Comparison of ENCODE assay signal across 24 cellular contexts in genomic region chr6:134183844-134184243, GRCh38.
DNase-seq lines count a peak whose midpoint lies in the region; ATAC-seq, FAIRE-seq and TF ChIP-seq lines count a peak whose summit lies in the region.
"Had no signal": no experiment of that assay in that cellular context is flagged by ENCODE, and none has a peak within 500 bp of the region (broad histone marks: within the 10 kb centered on the region; RNA-seq: fewer than 3 reads in every experiment).

No MANE protein-coding gene starts in this region.

- H2BK120ac ChIP-seq in mesenchymal stem cell (ENCODE audit: low read depth, low read length): no peak overlapping the region

- no peak overlapping the region for H2BK12ac ChIP-seq in mesenchymal stem cell (ENCODE audit: low read length in 2 of 2)

- 31 to 44% methylated on average over 7 of the region's 7 CpGs for WGBS in body of pancreas, 2 donors
- 58 to 82% (median 70%) methylated on average over 7 of the region's 7 CpGs for WGBS in small intestine, 3 donors
- 89% methylated on average over 5 of the region's 7 CpGs for WGBS in mesenchymal stem cell

- no peak overlapping the region for H3K4ac ChIP-seq in mesenchymal stem cell (ENCODE audit: low read depth in 1 of 2, low read length in 2 of 2)

- H3K9me3 ChIP-seq in body of pancreas: no peaks in the 10 kb centered on the region
- H3K9me3 ChIP-seq in small intestine (ENCODE audit: control insufficient read depth, low read depth): no peaks in the 10 kb centered on the region
- no peaks in the 10 kb centered on the region for H3K9me3 ChIP-seq in mesenchymal stem cell (ENCODE audit: control insufficient read depth, low read length)

- H3K4me3 ChIP-seq in H7 (ENCODE audit: insufficient read depth, low read depth, low read length) (no peak overlapping the region), body of pancreas (no peak overlapping the region), small intestine (ENCODE audit: low read depth in 1 of 2, low read length in 2 of 2) (no peak overlapping the region), mesenchymal stem cell (ENCODE audit: insufficient read depth in 1 of 2, low read depth in 1 of 2, low read length in 2 of 2) (no peak overlapping the region)
- H3K4me3 ChIP-seq: GM23248, PC-9, SK-N-MC had no signal

- no peak for FAIRE-seq in small intestine (lab: Jason Lieb, UNC)
- FAIRE-seq: G401.6, GM12892 had no signal

- H3K36me3 ChIP-seq in H7 (replicated peaks; ENCODE audit: control insufficient read depth, insufficient read depth, low read length) (no peaks in the 10 kb centered on the region), body of pancreas (replicated peaks in 1 of 2; ENCODE audit: insufficient read depth in 1 of 2, low read depth in 2 of 2) (no peaks in the 10 kb centered on the region), small intestine (ENCODE audit: control insufficient read depth in 2 of 2, insufficient read depth in 2 of 2, low read length in 2 of 2) (no peaks in the 10 kb centered on the region), mesenchymal stem cell (ENCODE audit: control insufficient read depth in 1 of 2, insufficient read depth in 2 of 2, low read depth in 1 of 2, low read length in 2 of 2) (no peaks in the 10 kb centered on the region)

- intact Hi-C loops in body of pancreas (cut with DNase I): no loop called here

- TF ChIP-seq POLR2A in body of pancreas (IDR thresholded peaks at IDR 0.05): no peak

- H3K9ac ChIP-seq in mesenchymal stem cell (ENCODE audit: low read length): no peak overlapping the region
- H3K9ac ChIP-seq: GM23248 had no signal

- no peak overlapping the region for H2AK5ac ChIP-seq in mesenchymal stem cell (ENCODE audit: low read length, severe bottlenecking)

- H4K91ac ChIP-seq in mesenchymal stem cell (ENCODE audit: low read length): no peak overlapping the region

- H3K27me3 ChIP-seq in H7 (ENCODE audit: control insufficient read depth, insufficient read depth, low read length): no peaks in the 10 kb centered on the region
- H3K27me3 ChIP-seq in body of pancreas: no peaks in the 10 kb centered on the region
- H3K27me3 ChIP-seq in small intestine (ENCODE audit: control insufficient read depth in 2 of 2, insufficient read depth in 2 of 2, low read length in 2 of 2): no peaks in the 10 kb centered on the region
- H3K27me3 ChIP-seq in mesenchymal stem cell (ENCODE audit: control insufficient read depth in 1 of 2, insufficient read depth in 1 of 2, low read length in 2 of 2): no peaks in the 10 kb centered on the region

- H2AFZ ChIP-seq in mesenchymal stem cell (ENCODE audit: low read depth, low read length): no peak overlapping the region
- H2AFZ ChIP-seq: GM23248, PC-9 had no signal

- H3K18ac ChIP-seq in mesenchymal stem cell (ENCODE audit: low read depth in 1 of 2, low read length in 2 of 2): no peak overlapping the region

- no peak overlapping the region for H3K4me2 ChIP-seq in mesenchymal stem cell (ENCODE audit: low read length, poor library complexity, severe bottlenecking)
- H3K4me2 ChIP-seq: PC-9 had no signal

- peaks cover 34% of the 10 kb centered on the region for H3K4me1 ChIP-seq in body of pancreas
- no peaks in the 10 kb centered on the region for H3K4me1 ChIP-seq in small intestine (ENCODE audit: control insufficient read depth in 2 of 2, insufficient read depth in 1 of 2, low read depth in 1 of 2, low read length in 1 of 2)
- no peaks in the 10 kb centered on the region for H3K4me1 ChIP-seq in mesenchymal stem cell (ENCODE audit: control insufficient read depth, insufficient read depth, low read depth, low read length)

- no peak for TF ChIP-seq CTCF in body of pancreas (IDR thresholded peaks at IDR 0.05)

- no peak overlapping the region for H3K14ac ChIP-seq in mesenchymal stem cell (ENCODE audit: low read length in 2 of 2)

- DNase-seq in H7 (peak; percentile 50), body of pancreas (peak in 2 of 4 donors; percentile 22 to 35), iPS-NIHi11 (ENCODE audit: low spot score) (peak; percentile 30), small intestine (peak; percentile 17), mesenchymal stem cell (no peak)
- DNase-seq in stimulated activated CD8-positive, alpha-beta memory T cell treated with anti-CD3 and anti-CD28 coated beads, Interleukin-4, amount 100 ng/mL, for 48 hours: no peak
- DNase-seq: CD4-positive, CD25-positive, alpha-beta regulatory T cell; DND-41; GM23248; KBM-7; NCI-H1092; NCI-H1436 treated with DMSO at 0.1 percent for 48 hours; NCI-H2029; NCI-H2227 treated with DMSO at 0.1 percent for 48 hours; NCI-H510A; NCI-H748 treated with DMSO at 0.1 percent for 48 hours; RPMI8226; SHP77 treated with DMSO at 0.1 percent for 48 hours had no signal

- H3K27ac ChIP-seq in body of pancreas (peak overlapping the region in 3 of 4 donors; percentile 13 to 61 (median 51)), small intestine (ENCODE audit: low read depth in 1 of 2, low read length in 1 of 2) (no peak overlapping the region), mesenchymal stem cell (ENCODE audit: low read length, poor library complexity, severe bottlenecking) (no peak overlapping the region)
- H3K27ac ChIP-seq: GM23248, PC-9, SK-N-MC had no signal

- H3K23ac ChIP-seq in mesenchymal stem cell (ENCODE audit: low read length in 2 of 2): no peak overlapping the region

- peak; percentile 45 for ATAC-seq in body of pancreas
- ATAC-seq in activated CD4-positive, CD25-positive, alpha-beta regulatory T cell treated with anti-CD3 and anti-CD28 coated beads, Interleukin-2, amount 50 U/mL, for 24 hours: no peak
- no peak for ATAC-seq in HG03520 (IDR thresholded peaks at IDR 0.05; ENCODE audit: unreplicated experiment)

- H2BK5ac ChIP-seq in mesenchymal stem cell (ENCODE audit: low read depth, low read length, poor library complexity, severe bottlenecking): no peak overlapping the region

- no peak overlapping the region for H4K8ac ChIP-seq in mesenchymal stem cell (ENCODE audit: low read length)

- H3K79me1 ChIP-seq in mesenchymal stem cell (replicated peaks; ENCODE audit: low read length, poor library complexity, severe bottlenecking): no peaks in the 10 kb centered on the region

- H2BK15ac ChIP-seq in mesenchymal stem cell (ENCODE audit: low read depth, poor library complexity, severe bottlenecking): no peak overlapping the region

Comparison
In these comparisons a context has a peak if more than half of its experiments do, and no peak if none do; other contexts are left out.
1. DNase-seq: peak in H7 (single experiment), iPS-NIHi11 (single experiment) and small intestine (single experiment); none in mesenchymal stem cell (single experiment) and stimulated activated CD8-positive, alpha-beta memory T cell treated with anti-CD3 and anti-CD28 coated beads, Interleukin-4, amount 100 ng/mL, for 48 hours (single experiment).
2. H3K27ac ChIP-seq: peak in body of pancreas (3 of 4); none in small intestine (0 of 2) and mesenchymal stem cell (single experiment).